1 cellular context compared by ENCODE assay signal in genomic region chr11:110251837-110252236, GRCh38.
TF ChIP-seq lines count a peak whose summit lies in the region.

No MANE protein-coding gene starts in this region.

TF ChIP-seq in SK-N-SH, 30 proteins besides CTCF, POLR2A, EP300 and RAD21 (continued from another document):
- no peak for TF ChIP-seq REST (IDR thresholded peaks at IDR 0.05; ENCODE audit: low read depth, low read length)
- TF ChIP-seq NFIC (IDR thresholded peaks at IDR 0.05; ENCODE audit: borderline replicate concordance): peak; percentile 80
- TF ChIP-seq POLR2AphosphoS5 (IDR thresholded peaks at IDR 0.05; ENCODE audit: low read depth, low read length): no peak
- no peak for TF ChIP-seq YY1 (IDR thresholded peaks at IDR 0.05; ENCODE audit: low read depth)
- no peak for TF ChIP-seq NRF1 (IDR thresholded peaks at IDR 0.05; ENCODE audit: low read depth, low read length)
- TF ChIP-seq MEF2A (IDR thresholded peaks at IDR 0.05; ENCODE audit: borderline replicate concordance, low read depth): no peak
- TF ChIP-seq TEAD4 (IDR thresholded peaks at IDR 0.05; ENCODE audit: borderline replicate concordance, insufficient read depth): no peak
- no peak for TF ChIP-seq ELF1 (IDR thresholded peaks at IDR 0.05)
- no peak for TF ChIP-seq ZBTB33 (IDR thresholded peaks at IDR 0.05; ENCODE audit: borderline replicate concordance, low read depth)
- TF ChIP-seq SMC3 (IDR thresholded peaks at IDR 0.05; ENCODE audit: low read depth, low read length): no peak
- TF ChIP-seq FOXJ3 (CRISPR knock-in tag; IDR thresholded peaks at IDR 0.05): no peak
- no peak for TF ChIP-seq MAX (IDR thresholded peaks at IDR 0.05; ENCODE audit: low read depth)
